ENCODE assay signal across 16 cellular contexts in the genomic region with DNA sequence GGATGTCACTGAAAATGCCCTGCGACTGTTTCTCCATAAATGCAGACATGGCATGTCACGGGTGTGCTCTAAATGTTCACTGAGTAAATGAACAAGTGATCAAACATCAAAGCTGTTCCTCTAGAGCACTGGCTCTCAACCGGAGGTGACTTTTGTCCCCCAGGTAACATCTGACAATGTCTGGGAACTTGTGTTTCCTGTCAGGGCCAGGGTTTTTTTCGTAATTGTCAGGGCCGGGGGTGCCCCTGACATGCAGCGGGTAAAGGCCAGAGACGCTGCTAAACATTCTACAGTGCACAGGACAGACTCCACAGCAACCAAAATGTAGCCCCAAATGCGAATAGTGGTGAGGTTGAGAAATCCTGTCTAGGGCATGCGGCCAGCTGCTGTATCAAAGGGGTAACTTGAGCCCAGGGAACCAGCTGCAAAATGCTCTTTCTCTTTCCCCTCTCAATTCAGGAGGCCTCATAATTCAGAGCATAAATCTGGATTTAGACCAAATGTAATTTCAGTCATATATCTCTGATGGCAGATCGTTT. TPM values are rescaled to one million over a fixed set of nuclear protein-coding genes. Genes with fewer than 3 reads are reported as not detected.
A peak's percentile ranks its signal among the peaks of the same experiment; 100 is the strongest.
DNase-seq lines count a peak whose midpoint lies in the region; ATAC-seq and TF ChIP-seq lines count a peak whose summit lies in the region.
"Had no signal": no experiment of that assay in that cellular context is flagged by ENCODE, and none has a peak within 500 bp of the region (broad histone marks: within the 10 kb centered on the region; RNA-seq: fewer than 3 reads in every experiment).

No MANE protein-coding gene starts in this region.

- H2BK12ac ChIP-seq in trophoblast cell (ENCODE audit: low read length) = no peak overlapping the region

- peaks cover 19% of the 10 kb centered on the region for H3K79me1 ChIP-seq in trophoblast cell (ENCODE audit: low read length)

- no peaks in the 10 kb centered on the region for H3K9me3 Mint-ChIP-seq in activated CD4-positive, alpha-beta memory T cell treated with anti-CD3 and anti-CD28 coated beads for 36 hours
- no peaks in the 10 kb centered on the region for H3K9me3 Mint-ChIP-seq in activated CD4-positive, alpha-beta memory T cell treated with anti-CD3 and anti-CD28 coated beads, Interleukin-2, amount 10 ng/mL, durations not matched to agents 7 days and 5 days

- H3K36me3 ChIP-seq in esophagus squamous epithelium = peaks cover 0 to 38% (median 0%) of the 10 kb centered on the region in 3 donors
- H3K36me3 ChIP-seq in trophoblast cell (ENCODE audit: control insufficient read depth in 1 of 2, insufficient read depth in 2 of 2, low read length in 2 of 2) = peaks cover 15 to 18% of the 10 kb centered on the region in 2 experiments
- H3K36me3 ChIP-seq: brain microvascular endothelial cell, prostate gland had no signal

- H3K14ac ChIP-seq in trophoblast cell (ENCODE audit: low read length) = no peak overlapping the region

- no peak overlapping the region for H3K27ac Mint-ChIP-seq in activated CD4-positive, alpha-beta memory T cell treated with anti-CD3 and anti-CD28 coated beads for 36 hours
- H3K27ac Mint-ChIP-seq in activated CD4-positive, alpha-beta memory T cell treated with anti-CD3 and anti-CD28 coated beads, Interleukin-2, amount 10 ng/mL, durations not matched to agents 7 days and 5 days = no peak overlapping the region

- POLR2A ChIA-PET in activated CD4-positive, alpha-beta memory T cell treated with anti-CD3 and anti-CD28 coated beads for 36 hours (lab: Charles Lee) = no interaction called here
- POLR2A ChIA-PET in activated CD4-positive, alpha-beta memory T cell treated with anti-CD3 and anti-CD28 coated beads, Interleukin-2, amount 10 ng/mL, durations not matched to agents 7 days and 5 days (lab: Charles Lee) = no interaction called here

- no peak overlapping the region for H2AFZ ChIP-seq in trophoblast cell (ENCODE audit: insufficient read depth, low read length, poor library complexity)

- peak; percentile 29 for DNase-seq in activated CD4-positive, alpha-beta memory T cell treated with anti-CD3 and anti-CD28 coated beads for 36 hours
- DNase-seq in activated CD4-positive, alpha-beta memory T cell treated with anti-CD3 and anti-CD28 coated beads, Interleukin-2, amount 10 ng/mL, durations not matched to agents 7 days and 5 days = no peak
- peak; percentile 47 for DNase-seq in MV-4-11 (lab: John Stamatoyannopoulos, UW)
- DNase-seq in esophagus squamous epithelium (lab: John Stamatoyannopoulos, UW) = no peak
- DNase-seq in trophoblast cell = no peak
- no peak for DNase-seq in GM10266 (ENCODE audit: extremely low spot score)
- DNase-seq: activated CD4-positive, alpha-beta T cell treated with anti-CD3 and anti-CD28 coated beads for 1 hour; brain microvascular endothelial cell; effector CD4-positive, alpha-beta T cell; NCI-H226; stimulated activated CD4-positive, alpha-beta T cell treated with anti-CD3 and anti-CD28 coated beads, Interleukin-15, amount 100 ng/mL, for 24 hours had no signal

- H3K79me2 ChIP-seq in trophoblast cell (ENCODE audit: control insufficient read depth, insufficient read depth, low read length, poor library complexity) = peaks cover 8% of the 10 kb centered on the region

- ATAC-seq in HG02852 (IDR thresholded peaks at IDR 0.05; ENCODE audit: unreplicated experiment) (no peak), GM21619 (IDR thresholded peaks at IDR 0.05; ENCODE audit: unreplicated experiment) (no peak)

- no peaks in the 10 kb centered on the region for H3K36me3 Mint-ChIP-seq in activated CD4-positive, alpha-beta memory T cell treated with anti-CD3 and anti-CD28 coated beads for 36 hours
- no peaks in the 10 kb centered on the region for H3K36me3 Mint-ChIP-seq in activated CD4-positive, alpha-beta memory T cell treated with anti-CD3 and anti-CD28 coated beads, Interleukin-2, amount 10 ng/mL, durations not matched to agents 7 days and 5 days (ENCODE audit: low read depth)

- no peak overlapping the region for H4K8ac ChIP-seq in trophoblast cell (ENCODE audit: low read depth, low read length)

- H3K9me3 ChIP-seq in esophagus squamous epithelium (no peaks in the 10 kb centered on the region), trophoblast cell (ENCODE audit: insufficient read depth, low read depth, low read length) (peaks cover 2% of the 10 kb centered on the region)
- H3K9me3 ChIP-seq: prostate gland had no signal

- H4K91ac ChIP-seq in trophoblast cell (ENCODE audit: low read depth, low read length) = no peak overlapping the region

- H3K4me3 Mint-ChIP-seq in activated CD4-positive, alpha-beta memory T cell treated with anti-CD3 and anti-CD28 coated beads for 36 hours = no peak overlapping the region
- H3K4me3 Mint-ChIP-seq in activated CD4-positive, alpha-beta memory T cell treated with anti-CD3 and anti-CD28 coated beads, Interleukin-2, amount 10 ng/mL, durations not matched to agents 7 days and 5 days = no peak overlapping the region

- WGBS in esophagus squamous epithelium, 2 donors = 50 to 55% methylated on average over 4 to 7 of the region's 10 CpGs
- no CpG with 5 or more reads among the region's 10 CpGs for WGBS in trophoblast cell (ENCODE audit: extremely low coverage, insufficient coverage, insufficient read length)

- H3K4me3 ChIP-seq in esophagus squamous epithelium (peak overlapping the region in 1 of 4 donors; percentile 91), trophoblast cell (ENCODE audit: low read depth, low read length) (no peak overlapping the region)

- H2BK120ac ChIP-seq in trophoblast cell (ENCODE audit: insufficient read depth, low read length, poor library complexity) = no peak overlapping the region

- H3K18ac ChIP-seq in trophoblast cell (ENCODE audit: low read length) = no peak overlapping the region

- H3K4ac ChIP-seq in trophoblast cell (ENCODE audit: low read depth, low read length) = peak overlapping the region; percentile 31

- H4K12ac ChIP-seq in trophoblast cell (ENCODE audit: low read depth, low read length) = no peak overlapping the region

- H2BK5ac ChIP-seq in trophoblast cell (ENCODE audit: low read depth, low read length, poor library complexity) = no peak overlapping the region

- H2AK5ac ChIP-seq in trophoblast cell (ENCODE audit: low read length) = no peak overlapping the region

- no peak for TF ChIP-seq POLR2A in esophagus squamous epithelium (IDR thresholded peaks at IDR 0.05)

- TF ChIP-seq CTCF in esophagus squamous epithelium (IDR thresholded peaks at IDR 0.05) (no peak), GM10266 (IDR thresholded peaks at IDR 0.05; ENCODE audit: control insufficient read depth, insufficient read depth, low read depth, missing control alignments) (no peak)

- no peak overlapping the region for H3K9ac ChIP-seq in trophoblast cell (ENCODE audit: low read length)

- H3K4me2 ChIP-seq in trophoblast cell (ENCODE audit: low read length) = no peak overlapping the region

- H3K27me3 ChIP-seq in esophagus squamous epithelium (no peaks in the 10 kb centered on the region), trophoblast cell (ENCODE audit: insufficient read depth, low read length) (no peaks in the 10 kb centered on the region)
- H3K27me3 ChIP-seq: brain microvascular endothelial cell had no signal

- CTCF ChIA-PET in activated CD4-positive, alpha-beta memory T cell treated with anti-CD3 and anti-CD28 coated beads for 36 hours (lab: Charles Lee) = interaction anchor here (1.0 to 2.8 kb wide), 2 partner anchors 13 to 17 kb away, joined by 3 to 21 read pairs; no protein-coding TSS in a partner anchor
- CTCF ChIA-PET in activated CD4-positive, alpha-beta memory T cell treated with anti-CD3 and anti-CD28 coated beads, Interleukin-2, amount 10 ng/mL, durations not matched to agents 7 days and 5 days (lab: Charles Lee) = interaction anchor here (1.3 to 2.4 kb wide), 3 partner anchors 12 to 214 kb away, joined by 3 to 11 read pairs (median 4); no protein-coding TSS in a partner anchor

- no peak overlapping the region for H3K23ac ChIP-seq in trophoblast cell (ENCODE audit: low read length)

- intact Hi-C loops in activated CD4-positive, alpha-beta memory T cell treated with anti-CD3 and anti-CD28 coated beads for 36 hours (cut with micrococcal nuclease) = loop anchor here (10.0 kb wide), 2 partner anchors 304 to 344 kb away; no protein-coding TSS in a partner anchor
- intact Hi-C loops in esophagus squamous epithelium (cut with DNase I) = loop anchor here (5.0 kb wide), 1 partner anchor 67 kb away; no protein-coding TSS in a partner anchor

- H3K27ac ChIP-seq in esophagus squamous epithelium (peak overlapping the region in 3 of 4 donors; percentile 44 to 97 (median 93)), trophoblast cell (ENCODE audit: low read depth, low read length) (no peak overlapping the region)
- H3K27ac ChIP-seq: brain microvascular endothelial cell had no signal

- no peaks in the 10 kb centered on the region for H3K27me3 Mint-ChIP-seq in activated CD4-positive, alpha-beta memory T cell treated with anti-CD3 and anti-CD28 coated beads for 36 hours
- H3K27me3 Mint-ChIP-seq in activated CD4-positive, alpha-beta memory T cell treated with anti-CD3 and anti-CD28 coated beads, Interleukin-2, amount 10 ng/mL, durations not matched to agents 7 days and 5 days = no peaks in the 10 kb centered on the region

- H3K4me1 Mint-ChIP-seq in activated CD4-positive, alpha-beta memory T cell treated with anti-CD3 and anti-CD28 coated beads for 36 hours (ENCODE audit: low read depth) = peaks cover 19% of the 10 kb centered on the region
- H3K4me1 Mint-ChIP-seq in activated CD4-positive, alpha-beta memory T cell treated with anti-CD3 and anti-CD28 coated beads, Interleukin-2, amount 10 ng/mL, durations not matched to agents 7 days and 5 days = peaks cover 30% of the 10 kb centered on the region

- H3K4me1 ChIP-seq in esophagus squamous epithelium = peaks cover 0 to 58% (median 23%) of the 10 kb centered on the region in 3 donors
- peaks cover 13 to 28% of the 10 kb centered on the region in 2 experiments for H3K4me1 ChIP-seq in trophoblast cell (ENCODE audit: control insufficient read depth in 1 of 2, insufficient read depth in 2 of 2, low read length in 2 of 2)

RNA-seq across cellular contexts. Expression of gene ALDH4A1, which starts 2.0 kb away (rescaled TPM):
- total RNA-seq in activated CD4-positive, alpha-beta memory T cell treated with anti-CD3 and anti-CD28 coated beads for 36 hours = 1 to 10 TPM; 7.2 to 7.3 TPM
- 1 to 10 TPM; 3.3 to 3.7 TPM for total RNA-seq in activated CD4-positive, alpha-beta memory T cell treated with anti-CD3 and anti-CD28 coated beads, Interleukin-2, amount 10 ng/mL, durations not matched to agents 7 days and 5 days
- 10 to 100 TPM; 36.7 to 59.1 (median 50.3) TPM for total RNA-seq in esophagus squamous epithelium
- polyA plus RNA-seq in trophoblast cell (2013) = 34.2 and 35.7 TPM in 2 replicates

RNA-seq across cellular contexts. Expression of gene TAS1R2, which starts 40.9 kb away (rescaled TPM):
- total RNA-seq in activated CD4-positive, alpha-beta memory T cell treated with anti-CD3 and anti-CD28 coated beads for 36 hours = not detected
- not detected for total RNA-seq in activated CD4-positive, alpha-beta memory T cell treated with anti-CD3 and anti-CD28 coated beads, Interleukin-2, amount 10 ng/mL, durations not matched to agents 7 days and 5 days
- total RNA-seq in esophagus squamous epithelium = not detected
- 0.01 TPM in 1 of 2 replicates, not detected in the other for polyA plus RNA-seq in trophoblast cell (2013)
- total RNA-seq: HT1080, prostate gland, temporal lobe had no signal

RNA-seq across cellular contexts. Expression of gene IFFO2, which starts 56.1 kb away (rescaled TPM):
- total RNA-seq in activated CD4-positive, alpha-beta memory T cell treated with anti-CD3 and anti-CD28 coated beads for 36 hours = 10 to 100 TPM; 40.4 to 42.0 TPM
- total RNA-seq in activated CD4-positive, alpha-beta memory T cell treated with anti-CD3 and anti-CD28 coated beads, Interleukin-2, amount 10 ng/mL, durations not matched to agents 7 days and 5 days = 10 to 100 TPM; 19.9 to 22.7 TPM
- total RNA-seq in esophagus squamous epithelium = 10 to 100 TPM; 25.8 to 88.8 (median 52.7) TPM
- polyA plus RNA-seq in trophoblast cell (2013) = 18.2 and 19.5 TPM in 2 replicates

Comparison
In these comparisons a context has a peak if more than half of its experiments do, and no peak if none do; other contexts are left out.
1. DNase-seq: peak in activated CD4-positive, alpha-beta memory T cell treated with anti-CD3 and anti-CD28 coated beads for 36 hours (single experiment) and MV-4-11 (single experiment); none in activated CD4-positive, alpha-beta memory T cell treated with anti-CD3 and anti-CD28 coated beads, Interleukin-2, amount 10 ng/mL, durations not matched to agents 7 days and 5 days (single experiment), esophagus squamous epithelium (single experiment), trophoblast cell (0 of 2) and GM10266 (single experiment).
2. RNA of gene ALDH4A1, which starts 2.0 kb away (total RNA-seq): 36.7 to 59.1 TPM in esophagus squamous epithelium; 7.2 to 7.3 TPM in activated CD4-positive, alpha-beta memory T cell treated with anti-CD3 and anti-CD28 coated beads for 36 hours and 3.3 to 3.7 TPM in activated CD4-positive, alpha-beta memory T cell treated with anti-CD3 and anti-CD28 coated beads, Interleukin-2, amount 10 ng/mL, durations not matched to agents 7 days and 5 days; every median in the first group is over 4 times any median in the second.